Comparison of ENCODE assay signal across 32 cellular contexts in the genomic region with DNA sequence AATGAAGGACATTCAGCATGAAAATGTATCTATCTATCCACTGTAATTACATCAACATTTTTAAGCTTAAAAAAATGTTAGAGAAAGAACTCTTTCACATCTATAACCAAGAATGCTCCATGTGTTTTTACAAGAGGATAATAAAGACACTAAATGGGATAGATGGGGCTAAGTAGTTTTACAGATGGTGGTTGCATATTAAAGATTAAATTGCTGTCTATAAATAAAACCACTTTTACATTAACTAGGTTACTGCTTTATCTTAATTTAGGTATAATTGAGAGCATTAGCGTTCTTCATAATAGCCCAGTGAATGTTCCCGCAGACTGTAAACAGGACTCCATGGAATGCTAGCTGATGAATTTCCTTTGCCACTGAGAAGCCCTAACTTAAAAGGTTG.
"Had no signal": no experiment of that assay in that cellular context is flagged by ENCODE, and none has a peak within 500 bp of the region (broad histone marks: within the 10 kb centered on the region; RNA-seq: fewer than 3 reads in every experiment).

No MANE protein-coding gene starts in this region.

- FAIRE-seq: endothelial cell of umbilical vein, keratinocyte, pancreas had no signal

- H3K27me3 ChIP-seq: breast epithelium, pancreas, testis, transverse colon had no signal

- H3K4me1 ChIP-seq: breast epithelium, pancreas, prostate gland, testis, transverse colon had no signal

- H3K36me3 ChIP-seq: breast epithelium, pancreas, prostate gland, transverse colon had no signal

- DNase-seq: activated CD4-positive, alpha-beta memory T cell treated with anti-CD3 and anti-CD28 coated beads, Interleukin-2, amount 10 ng/mL, durations not matched to agents 7 days and 5 days; activated CD4-positive, alpha-beta T cell treated with anti-CD3 and anti-CD28 coated beads for 1 hour; activated CD4-positive, alpha-beta T cell treated with anti-CD3 and anti-CD28 coated beads, Interleukin-2, amount 10 ng/mL, durations not matched to agents 7 days and 5 days; activated CD8-positive, alpha-beta memory T cell treated with anti-CD3 and anti-CD28 coated beads, Interleukin-2, amount 50 U/mL, for 48 hours; activated gamma-delta T cell; activated naive CD4-positive, alpha-beta T cell treated with anti-CD3 and anti-CD28 coated beads, Interleukin-2, amount 10 ng/mL, durations not matched to agents 7 days and 5 days; activated naive CD8-positive, alpha-beta T cell treated with anti-CD3 and anti-CD28 coated beads, Interleukin-2, amount 10 ng/mL, durations not matched to agents 7 days and 5 days; activated T-cell treated with anti-CD3 and anti-CD28 coated beads, Interleukin-2, amount 50 U/mL, for 24 hours; amniotic stem cell; central memory CD4-positive, alpha-beta T cell; foreskin fibroblast; head of caudate nucleus; hippocampal formation; left cardiac atrium; left ventricle myocardium superior; mucosa of descending colon; nucleus accumbens; pancreas; retina; stimulated activated CD4-positive, alpha-beta T cell treated with anti-CD3 and anti-CD28 coated beads, Interleukin-12 subunit alpha, Interleukin-12 subunit beta, amount 100 ng/mL, for 4 hours; stimulated activated CD4-positive, alpha-beta T cell treated with anti-CD3 and anti-CD28 coated beads, Interleukin-4, amount 100 ng/mL, for 1 hour; stimulated activated naive CD8-positive, alpha-beta T cell treated with anti-CD3 and anti-CD28 coated beads, Interleukin-15, Interleukin-2, amounts not matched to agents 100 U/mL and 50 U/mL, for 24 hours; testis; transverse colon had no signal

- H3K36me3 Mint-ChIP-seq: activated naive CD4-positive, alpha-beta T cell treated with anti-CD3 and anti-CD28 coated beads, Interleukin-2, amount 10 ng/mL, durations not matched to agents 7 days and 5 days; activated naive CD8-positive, alpha-beta T cell treated with anti-CD3 and anti-CD28 coated beads, Interleukin-2, amount 10 ng/mL, durations not matched to agents 7 days and 5 days; WTC11 had no signal

- H3K9me3 Mint-ChIP-seq: activated CD4-positive, alpha-beta memory T cell treated with anti-CD3 and anti-CD28 coated beads, Interleukin-2, amount 10 ng/mL, durations not matched to agents 7 days and 5 days; activated CD4-positive, alpha-beta T cell treated with anti-CD3 and anti-CD28 coated beads, Interleukin-2, amount 10 ng/mL, durations not matched to agents 7 days and 5 days; activated naive CD4-positive, alpha-beta T cell treated with anti-CD3 and anti-CD28 coated beads, Interleukin-2, amount 10 ng/mL, durations not matched to agents 7 days and 5 days; activated naive CD8-positive, alpha-beta T cell treated with anti-CD3 and anti-CD28 coated beads, Interleukin-2, amount 10 ng/mL, durations not matched to agents 7 days and 5 days; activated T-cell treated with anti-CD3 and anti-CD28 coated beads, Interleukin-2, amount 50 U/mL, for 24 hours; WTC11 had no signal

- H3K27ac Mint-ChIP-seq: activated CD4-positive, alpha-beta memory T cell treated with anti-CD3 and anti-CD28 coated beads, Interleukin-2, amount 10 ng/mL, durations not matched to agents 7 days and 5 days; activated CD4-positive, alpha-beta T cell treated with anti-CD3 and anti-CD28 coated beads, Interleukin-2, amount 10 ng/mL, durations not matched to agents 7 days and 5 days; activated naive CD4-positive, alpha-beta T cell treated with anti-CD3 and anti-CD28 coated beads, Interleukin-2, amount 10 ng/mL, durations not matched to agents 7 days and 5 days; activated naive CD8-positive, alpha-beta T cell treated with anti-CD3 and anti-CD28 coated beads, Interleukin-2, amount 10 ng/mL, durations not matched to agents 7 days and 5 days; activated T-cell treated with anti-CD3 and anti-CD28 coated beads, Interleukin-2, amount 50 U/mL, for 24 hours had no signal

- H3K9me3 ChIP-seq: breast epithelium, mucosa of descending colon, pancreas, prostate gland, testis, transverse colon had no signal

- H3K4me3 Mint-ChIP-seq: activated CD4-positive, alpha-beta memory T cell treated with anti-CD3 and anti-CD28 coated beads, Interleukin-2, amount 10 ng/mL, durations not matched to agents 7 days and 5 days; activated CD4-positive, alpha-beta T cell treated with anti-CD3 and anti-CD28 coated beads, Interleukin-2, amount 10 ng/mL, durations not matched to agents 7 days and 5 days; activated naive CD4-positive, alpha-beta T cell treated with anti-CD3 and anti-CD28 coated beads, Interleukin-2, amount 10 ng/mL, durations not matched to agents 7 days and 5 days; activated naive CD8-positive, alpha-beta T cell treated with anti-CD3 and anti-CD28 coated beads, Interleukin-2, amount 10 ng/mL, durations not matched to agents 7 days and 5 days; activated T-cell treated with anti-CD3 and anti-CD28 coated beads, Interleukin-2, amount 50 U/mL, for 24 hours; WTC11 had no signal

- H3K4me3 ChIP-seq: breast epithelium, mucosa of descending colon, pancreas, prostate gland, skin epidermis, testis, transverse colon had no signal

- ATAC-seq: esophagus mucosa; left cardiac atrium; left ventricle myocardium superior; mucosa of descending colon; pancreas; sciatic nerve; stimulated activated naive CD8-positive, alpha-beta T cell treated with anti-CD3 and anti-CD28 coated beads, Interleukin-15, Interleukin-2, amounts not matched to agents 100 U/mL and 50 U/mL, for 24 hours had no signal

- H3K4me1 Mint-ChIP-seq: activated CD4-positive, alpha-beta memory T cell treated with anti-CD3 and anti-CD28 coated beads, Interleukin-2, amount 10 ng/mL, durations not matched to agents 7 days and 5 days; activated CD4-positive, alpha-beta T cell treated with anti-CD3 and anti-CD28 coated beads, Interleukin-2, amount 10 ng/mL, durations not matched to agents 7 days and 5 days; activated naive CD4-positive, alpha-beta T cell treated with anti-CD3 and anti-CD28 coated beads, Interleukin-2, amount 10 ng/mL, durations not matched to agents 7 days and 5 days; activated naive CD8-positive, alpha-beta T cell treated with anti-CD3 and anti-CD28 coated beads, Interleukin-2, amount 10 ng/mL, durations not matched to agents 7 days and 5 days had no signal
